4 cellular contexts compared by ENCODE assay signal in the genomic region with DNA sequence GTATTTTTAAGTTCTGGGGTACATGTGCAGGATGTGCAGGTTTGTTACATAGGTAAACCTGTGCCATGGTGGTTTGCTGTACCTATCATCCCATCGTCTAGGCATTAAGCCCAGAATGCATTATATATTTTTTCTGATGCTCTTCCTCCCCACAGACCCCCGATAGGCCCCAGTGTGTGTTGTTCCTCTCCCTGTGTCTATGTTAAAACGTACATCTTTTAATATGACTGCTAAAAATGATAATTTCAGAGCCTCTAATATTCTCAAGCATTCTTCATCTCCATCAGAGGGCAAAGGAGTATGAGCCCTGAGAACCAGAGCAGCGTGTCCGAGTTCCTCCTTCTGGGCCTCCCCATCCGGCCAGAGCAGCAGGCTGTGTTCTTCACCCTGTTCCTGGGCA. TPM values are rescaled to one million over a fixed set of nuclear protein-coding genes. Genes with fewer than 3 reads are reported as not detected.
"Had no signal": no experiment of that assay in that cellular context is flagged by ENCODE, and none has a peak within 500 bp of the region (broad histone marks: within the 10 kb centered on the region; RNA-seq: fewer than 3 reads in every experiment).

A gene with protein sequence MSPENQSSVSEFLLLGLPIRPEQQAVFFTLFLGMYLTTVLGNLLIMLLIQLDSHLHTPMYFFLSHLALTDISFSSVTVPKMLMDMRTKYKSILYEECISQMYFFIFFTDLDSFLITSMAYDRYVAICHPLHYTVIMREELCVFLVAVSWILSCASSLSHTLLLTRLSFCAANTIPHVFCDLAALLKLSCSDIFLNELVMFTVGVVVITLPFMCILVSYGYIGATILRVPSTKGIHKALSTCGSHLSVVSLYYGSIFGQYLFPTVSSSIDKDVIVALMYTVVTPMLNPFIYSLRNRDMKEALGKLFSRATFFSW (plus strand): TSS at position 301 of the 400 bp plus-strand sequence. CDS start 0 bp downstream, at position 301.

- H3K4me3 ChIP-seq: GM12878 had no signal

- DNase-seq: GDM1, GF-D8 had no signal

RNA-seq across cellular contexts. Expression of the gene that starts here (rescaled TPM):
- total RNA-seq: G401, GM12878 had no signal
